ENCODE assay signal across 30 cellular contexts in genomic region chr2:206220997-206221396, GRCh38.
"Had no signal": no experiment of that assay in that cellular context is flagged by ENCODE, and none has a peak within 500 bp of the region (broad histone marks: within the 10 kb centered on the region; RNA-seq: fewer than 3 reads in every experiment).

No MANE protein-coding gene starts in this region.

- H3K4me3 ChIP-seq: adrenal gland, body of pancreas, breast epithelium, coronary artery had no signal

- DNase-seq: activated B cell treated with CpG ODN at 0.5 μM for 24 hours; activated CD4-positive, alpha-beta memory T cell treated with anti-CD3 and anti-CD28 coated beads for 36 hours; activated CD4-positive, alpha-beta T cell treated with anti-CD3 and anti-CD28 coated beads for 4 hours; activated CD4-positive, alpha-beta T cell treated with anti-CD3 and anti-CD28 coated beads, Interleukin-2, amount 10 ng/mL, durations not matched to agents 24 days and 14 days; activated CD4-positive, alpha-beta T cell treated with anti-CD3 and anti-CD28 coated beads, Interleukin-2, amount 50 U/mL, for 1 hour; activated CD4-positive, alpha-beta T cell treated with anti-CD3 and anti-CD28 coated beads, Interleukin-2, amount 50 U/mL, for 4 hours; activated CD4-positive, CD25-positive, alpha-beta regulatory T cell treated with anti-CD3 and anti-CD28 coated beads, Interleukin-2, amount 50 U/mL, for 72 hours; activated CD8-positive, alpha-beta memory T cell treated with anti-CD3 and anti-CD28 coated beads, Interleukin-2, amount 50 U/mL, for 4 hours; activated CD8-positive, alpha-beta T cell treated with anti-CD3 and anti-CD28 coated beads for 36 hours; activated gamma-delta T cell; activated naive CD4-positive, alpha-beta T cell treated with anti-CD3 and anti-CD28 coated beads, Interleukin-2, amount 10 ng/mL, durations not matched to agents 7 days and 5 days; activated naive CD4-positive, alpha-beta T cell treated with Interleukin-2 at 50 U/mL for 16 hours; activated T-cell treated with anti-CD3 and anti-CD28 coated beads for 4 hours; activated T-cell treated with anti-CD3 and anti-CD28 coated beads, Interleukin-2, amount 50 U/mL, for 1 hour; activated T-cell treated with anti-CD3 and anti-CD28 coated beads, Interleukin-2, amount 50 U/mL, for 4 hours; activated T-cell treated with anti-CD3 and anti-CD28 coated beads, Interleukin-2, amount 50 U/mL, for 72 hours; adrenal gland; amniotic stem cell; aorta; body of pancreas; brain microvascular endothelial cell; central memory CD4-positive, alpha-beta T cell; T-helper 9 cell had no signal

- H3K9me3 ChIP-seq: adrenal gland, body of pancreas had no signal

- H3K27me3 ChIP-seq: adrenal gland, body of pancreas, brain microvascular endothelial cell, breast epithelium had no signal

- H3K36me3 ChIP-seq: adrenal gland, brain microvascular endothelial cell, breast epithelium had no signal

- FAIRE-seq: astrocyte, colon, TTC549 had no signal

- H3K27ac ChIP-seq: adrenal gland, body of pancreas, brain microvascular endothelial cell, breast epithelium, coronary artery, VCaP had no signal

- ATAC-seq: activated CD8-positive, alpha-beta T cell treated with anti-CD3 and anti-CD28 coated beads for 36 hours; activated T-cell treated with anti-CD3 and anti-CD28 coated beads, Interleukin-2, amount 50 U/mL, for 4 hours; activated T-cell treated with anti-CD3 and anti-CD28 coated beads, Interleukin-2, amount 50 U/mL, for 72 hours; activated T-helper 17 cell treated with anti-CD3 and anti-CD28 coated beads, Interleukin-2, amount 50 U/mL, for 72 hours; body of pancreas had no signal

- H3K4me1 ChIP-seq: adrenal gland, body of pancreas, breast epithelium had no signal
